Comparison of ENCODE assay signal across 8 cellular contexts in the genomic region with DNA sequence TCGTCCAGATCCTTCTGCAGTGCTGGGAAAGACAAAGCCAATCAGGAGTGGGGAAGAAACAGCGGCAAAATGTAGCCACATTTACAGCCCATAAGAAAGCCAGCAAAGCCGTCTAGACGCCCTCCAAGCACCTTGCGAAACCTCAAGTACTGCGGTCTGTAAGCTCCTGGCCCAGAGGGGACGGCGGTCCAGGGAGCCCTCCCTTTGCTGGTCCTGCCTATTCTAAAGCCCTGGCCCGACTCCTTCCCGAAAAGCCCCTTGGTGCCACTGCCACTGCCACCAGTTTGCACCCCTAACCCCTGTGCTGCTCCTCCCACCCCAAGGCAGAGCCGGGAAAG. TPM values are rescaled to one million over a fixed set of nuclear protein-coding genes. Genes with fewer than 3 reads are reported as not detected.
DNase-seq lines count a peak whose midpoint lies in the region; ATAC-seq, FAIRE-seq and TF ChIP-seq lines count a peak whose summit lies in the region.

No MANE protein-coding gene starts in this region.

- no peak overlapping the region for H3K27ac Mint-ChIP-seq in Calu3 (ENCODE audit: unreplicated experiment)

- no peaks in the 10 kb centered on the region for H3K9me1 ChIP-seq in endothelial cell of umbilical vein (replicated peaks; ENCODE audit: control insufficient read depth, extremely low read depth, insufficient read depth, low read length)

- intact Hi-C loops in Calu3 (cut with micrococcal nuclease; ENCODE audit: unreplicated experiment) (no loop called here), endothelial cell of umbilical vein (cut with micrococcal nuclease) (no loop called here), head of caudate nucleus (cut with DNase I) (no loop called here)

- H3K4me1 Mint-ChIP-seq in Calu3 (ENCODE audit: low read depth, unreplicated experiment), result no peaks in the 10 kb centered on the region

- no peaks in the 10 kb centered on the region; the same call in 1 of the 2 replicates for H3K4me1 ChIP-seq in OCI-LY3 (ENCODE audit: low read length)
- peaks cover 7% of the 10 kb centered on the region for H3K4me1 ChIP-seq in endothelial cell of umbilical vein (ENCODE audit: control insufficient read depth, extremely low read depth, insufficient read depth, low read length)
- peaks cover 0 to 5% of the 10 kb centered on the region in 2 donors for H3K4me1 ChIP-seq in neuronal stem cell (ENCODE audit: control insufficient read depth in 2 of 2, insufficient read depth in 1 of 2, low read depth in 1 of 2, low read length in 2 of 2)

- no peaks in the 10 kb centered on the region for H3K9me3 Mint-ChIP-seq in Calu3 (ENCODE audit: low read depth, unreplicated experiment)

- no peaks in the 10 kb centered on the region for H3K27me3 Mint-ChIP-seq in Calu3 (ENCODE audit: unreplicated experiment)

- no peak overlapping the region for H3K18ac ChIP-seq in neuronal stem cell (ENCODE audit: low read length)

- peak overlapping the region; percentile 76 for H3K4me3 Mint-ChIP-seq in Calu3 (ENCODE audit: low read depth, unreplicated experiment)

- H3K9ac ChIP-seq in OCI-LY3 (ENCODE audit: low read length), result peak overlapping the region; percentile 89
- peak overlapping the region; percentile 49 for H3K9ac ChIP-seq in endothelial cell of umbilical vein (replicated peaks; ENCODE audit: extremely low read depth, insufficient read depth, low read length)
- peak overlapping the region; percentile 94 for H3K9ac ChIP-seq in neuronal stem cell (ENCODE audit: low read depth, low read length, poor library complexity)

- H3K23ac ChIP-seq in neuronal stem cell (ENCODE audit: low read depth, low read length, poor library complexity), result peak overlapping the region; percentile 87

- no CpG with 5 or more reads among the region's 11 CpGs for WGBS in neuronal stem cell (ENCODE audit: extremely low coverage in 2 of 2, insufficient read length in 2 of 2, insufficient replicate concordance in 1 of 2), 2 donors

- 0 out of 2 replicates have a peak overlapping the region, but pooled peaks have one; percentile 24 for H3K27ac ChIP-seq in OCI-LY3 (ENCODE audit: low read length)
- no peak overlapping the region for H3K27ac ChIP-seq in endothelial cell of umbilical vein (ENCODE audit: insufficient read depth, low read depth, low read length)
- no peak overlapping the region for H3K27ac ChIP-seq in neuronal stem cell (replicated peaks; ENCODE audit: low read length)

- H3K79me2 ChIP-seq in OCI-LY3 (ENCODE audit: low read length), result peaks cover 26% of the 10 kb centered on the region
- peaks cover 16% of the 10 kb centered on the region for H3K79me2 ChIP-seq in endothelial cell of umbilical vein (ENCODE audit: control insufficient read depth, insufficient read depth, low read length)

- BruUV-seq in Calu3 (replicated peaks; lab: Mats Ljungman, UMichigan) (no TSS peak), endothelial cell of umbilical vein (replicated peaks; lab: Mats Ljungman, UMichigan) (no TSS peak)

- FAIRE-seq in endothelial cell of umbilical vein (lab: Jason Lieb, UNC), result no peak

- H3K36me3 ChIP-seq in OCI-LY3 (replicated peaks; ENCODE audit: low read depth, low read length), result peaks cover 24% of the 10 kb centered on the region
- peaks cover 10 to 29% of the 10 kb centered on the region in 2 experiments for H3K36me3 ChIP-seq in endothelial cell of umbilical vein (ENCODE audit: control insufficient read depth in 2 of 2, extremely low read depth in 1 of 2, insufficient read depth in 2 of 2, low read length in 2 of 2)
- H3K36me3 ChIP-seq in neuronal stem cell (replicated peaks in 1 of 2; ENCODE audit: control insufficient read depth in 2 of 2, insufficient read depth in 2 of 2, low read length in 2 of 2), result peaks cover 27 to 55% of the 10 kb centered on the region in 2 donors

- DNase-seq in Calu3, result no peak
- no peak for DNase-seq in endothelial cell of umbilical vein (ENCODE audit: low read depth, low spot score)
- DNase-seq in neuronal stem cell (ENCODE audit: low spot score), result no peak
- no peak for DNase-seq in activated CD4-positive, CD25-positive, alpha-beta regulatory T cell treated with anti-CD3 and anti-CD28 coated beads, Interleukin-2, amount 50 U/mL, for 72 hours
- DNase-seq in head of caudate nucleus, result no peak
- DNase-seq in COLO829 (ENCODE audit: low spot score), result no peak

- H3K4ac ChIP-seq in neuronal stem cell (ENCODE audit: low read length), result no peak overlapping the region

- H4K91ac ChIP-seq in neuronal stem cell (ENCODE audit: low read depth, low read length, poor library complexity), result no peak overlapping the region

- H2BK15ac ChIP-seq in neuronal stem cell (ENCODE audit: low read length), result no peak overlapping the region

- CTCF ChIA-PET in Calu3 (lab: Charles Lee), result no interaction called here
- CTCF ChIA-PET in endothelial cell of umbilical vein (lab: Charles Lee), result no interaction called here

- H3K27me3 ChIP-seq in OCI-LY3 (ENCODE audit: low read depth, low read length) (no peaks in the 10 kb centered on the region), endothelial cell of umbilical vein (ENCODE audit: control insufficient read depth in 2 of 2, insufficient read depth in 2 of 2, low read length in 2 of 2) (no peaks in the 10 kb centered on the region), neuronal stem cell (ENCODE audit: control insufficient read depth in 3 of 3, insufficient read depth in 3 of 3, low read depth in 1 of 3, low read length in 3 of 3) (no peaks in the 10 kb centered on the region)

- H3K4me3 ChIP-seq in OCI-LY3 (ENCODE audit: low read length), result peak overlapping the region; percentile 93
- H3K4me3 ChIP-seq in endothelial cell of umbilical vein (replicated peaks in 1 of 3; ENCODE audit: insufficient read depth in 1 of 3, low read depth in 1 of 3, low read length in 3 of 3), result peak overlapping the region; percentile 22 to 74 (median 26)
- H3K4me3 ChIP-seq in neuronal stem cell (ENCODE audit: low read length in 2 of 2), result peak overlapping the region; percentile 81 to 97

- no peak overlapping the region for H2BK120ac ChIP-seq in neuronal stem cell (ENCODE audit: low read depth, low read length)

- H3K14ac ChIP-seq in neuronal stem cell (ENCODE audit: low read length), result peak overlapping the region; percentile 75

- no peak for ATAC-seq in GM21390 (IDR thresholded peaks at IDR 0.05; ENCODE audit: unreplicated experiment)

- H3K36me3 Mint-ChIP-seq in Calu3 (ENCODE audit: insufficient read depth, unreplicated experiment), result peaks cover 36% of the 10 kb centered on the region

- POLR2A ChIA-PET in endothelial cell of umbilical vein (lab: Charles Lee), result no interaction called here

- no peak overlapping the region for H2AK5ac ChIP-seq in neuronal stem cell (ENCODE audit: low read depth, low read length)

- H3K79me1 ChIP-seq in neuronal stem cell (ENCODE audit: low read depth, low read length), result peaks cover 5% of the 10 kb centered on the region

- TF ChIP-seq CTCF in Calu3 (IDR thresholded peaks at IDR 0.05; ENCODE audit: unreplicated experiment) (no peak), OCI-LY3 (IDR thresholded peaks at IDR 0.05; ENCODE audit: low read depth, low read length) (no peak), endothelial cell of umbilical vein (IDR thresholded peaks at IDR 0.05; ENCODE audit: extremely low read depth in 1 of 2, insufficient read depth in 1 of 2, low read depth in 1 of 2, low read length in 2 of 2) (no peak)

- no peak overlapping the region for H2AFZ ChIP-seq in OCI-LY3 (ENCODE audit: low read depth, low read length)
- no peak overlapping the region for H2AFZ ChIP-seq in endothelial cell of umbilical vein (ENCODE audit: low read depth, low read length)
- H2AFZ ChIP-seq in neuronal stem cell (ENCODE audit: low read length), result peak overlapping the region; percentile 64

- no peak overlapping the region for H4K8ac ChIP-seq in neuronal stem cell (ENCODE audit: low read depth, low read length)

- no peak overlapping the region for H2BK12ac ChIP-seq in neuronal stem cell (ENCODE audit: low read length)

- peak overlapping the region; percentile 99 for H3K4me2 ChIP-seq in OCI-LY3 (ENCODE audit: low read length)
- peak overlapping the region; percentile 60 for H3K4me2 ChIP-seq in endothelial cell of umbilical vein (ENCODE audit: insufficient read depth, low read length)
- H3K4me2 ChIP-seq in neuronal stem cell (ENCODE audit: insufficient read depth, low read length, poor library complexity, severe bottlenecking), result peak overlapping the region; percentile 89

- no peak overlapping the region for H2BK5ac ChIP-seq in neuronal stem cell (ENCODE audit: low read length)

- TF ChIP-seq POLR2A in endothelial cell of umbilical vein (IDR thresholded peaks at IDR 0.05; ENCODE audit: low read depth, low read length), result no peak

- H3K9me3 ChIP-seq in OCI-LY3 (ENCODE audit: insufficient read depth, low read length), result no peaks in the 10 kb centered on the region
- no peaks in the 10 kb centered on the region for H3K9me3 ChIP-seq in endothelial cell of umbilical vein (replicated peaks; ENCODE audit: control insufficient read depth, insufficient read depth, low read length)
- H3K9me3 ChIP-seq in neuronal stem cell (replicated peaks in 1 of 2; ENCODE audit: control insufficient read depth in 2 of 2, insufficient read depth in 1 of 2, low read depth in 1 of 2, low read length in 2 of 2), result no peaks in the 10 kb centered on the region

- no peaks in the 10 kb centered on the region for H4K20me1 ChIP-seq in OCI-LY3 (ENCODE audit: insufficient read depth, low read length)
- no peaks in the 10 kb centered on the region for H4K20me1 ChIP-seq in endothelial cell of umbilical vein (replicated peaks; ENCODE audit: control insufficient read depth, extremely low read depth, insufficient read depth, low read length)

- dilution Hi-C loops in endothelial cell of umbilical vein (cut with MboI; ENCODE audit: extremely low pct_ligation_motif_present, low sequenced_read_pairs), result no loop called here

RNA-seq across cellular contexts. Expression of a gene that starts 1.1 kb away (rescaled TPM):
- total RNA-seq in Calu3 (2022) (34.2 and 36.3 TPM in 2 replicates), endothelial cell of umbilical vein (56.6 and 57.8 TPM in 2 replicates)
- polyA plus RNA-seq in endothelial cell of umbilical vein, result 89.8 and 93.5 TPM in 2 replicates
- polyA plus RNA-seq in endothelial cell of umbilical vein (2011; cell fraction: cytosol; rRNA removed), result 98.7 and 102 TPM in 2 replicates
- polyA plus RNA-seq in endothelial cell of umbilical vein (2011; cell fraction: nucleus; rRNA removed), result 39.3 and 52.0 TPM in 2 replicates
- 60.4 and 79.6 TPM in 2 replicates for polyA plus RNA-seq in endothelial cell of umbilical vein (2012)
- 69.7 and 73.8 TPM in 2 replicates for polyA minus RNA-seq in endothelial cell of umbilical vein
- 34.3 TPM for polyA minus RNA-seq in endothelial cell of umbilical vein (2011; cell fraction: cytosol; rRNA and poly(A)+ RNA removed)
- 22.5 and 28.8 TPM in 2 replicates for polyA minus RNA-seq in endothelial cell of umbilical vein (2011; cell fraction: nucleus; rRNA and poly(A)+ RNA removed)
- polyA plus RNA-seq in neuronal stem cell (2013, experiment 1 of 2), result 28.2 TPM
- 27.2 TPM for polyA plus RNA-seq in neuronal stem cell (2013, experiment 2 of 2)

RNA-seq across cellular contexts. Expression of a gene that starts 12.3 kb away (rescaled TPM):
- total RNA-seq in Calu3 (2022) (24.5 and 26.2 TPM in 2 replicates), endothelial cell of umbilical vein (34.6 and 34.7 TPM in 2 replicates)
- 11.4 and 17.9 TPM in 2 replicates for polyA plus RNA-seq in endothelial cell of umbilical vein
- 31.5 and 33.7 TPM in 2 replicates for polyA plus RNA-seq in endothelial cell of umbilical vein (2011; cell fraction: cytosol; rRNA removed)
- 6.7 and 11.3 TPM in 2 replicates for polyA plus RNA-seq in endothelial cell of umbilical vein (2011; cell fraction: nucleus; rRNA removed)
- polyA plus RNA-seq in endothelial cell of umbilical vein (2012), result 48.3 and 61.7 TPM in 2 replicates
- 6.3 and 6.5 TPM in 2 replicates for polyA minus RNA-seq in endothelial cell of umbilical vein
- 20.5 TPM for polyA minus RNA-seq in endothelial cell of umbilical vein (2011; cell fraction: cytosol; rRNA and poly(A)+ RNA removed)
- 3.9 and 4.8 TPM in 2 replicates for polyA minus RNA-seq in endothelial cell of umbilical vein (2011; cell fraction: nucleus; rRNA and poly(A)+ RNA removed)
- polyA plus RNA-seq in neuronal stem cell (2013, experiment 1 of 2), result 37.6 TPM
- 36.0 TPM for polyA plus RNA-seq in neuronal stem cell (2013, experiment 2 of 2)

RNA-seq across cellular contexts. Expression of a gene that starts 12.5 kb away (rescaled TPM):
- total RNA-seq in Calu3 (2022) (11.3 and 14.9 TPM in 2 replicates), endothelial cell of umbilical vein (13.4 and 17.4 TPM in 2 replicates)
- polyA plus RNA-seq in endothelial cell of umbilical vein, result 25.9 and 30.1 TPM in 2 replicates
- polyA plus RNA-seq in endothelial cell of umbilical vein (2011; cell fraction: cytosol; rRNA removed), result 8.7 and 14.4 TPM in 2 replicates
- polyA plus RNA-seq in endothelial cell of umbilical vein (2011; cell fraction: nucleus; rRNA removed), result 62.5 and 71.0 TPM in 2 replicates
- polyA plus RNA-seq in endothelial cell of umbilical vein (2012), result 9.7 and 15.3 TPM in 2 replicates
- 17.3 and 21.8 TPM in 2 replicates for polyA minus RNA-seq in endothelial cell of umbilical vein
- 11.5 TPM for polyA minus RNA-seq in endothelial cell of umbilical vein (2011; cell fraction: cytosol; rRNA and poly(A)+ RNA removed)
- 9.6 and 16.5 TPM in 2 replicates for polyA minus RNA-seq in endothelial cell of umbilical vein (2011; cell fraction: nucleus; rRNA and poly(A)+ RNA removed)
- 11.8 TPM for polyA plus RNA-seq in neuronal stem cell (2013, experiment 1 of 2)
- 10.9 TPM for polyA plus RNA-seq in neuronal stem cell (2013, experiment 2 of 2)

RNA-seq across cellular contexts. Expression of a gene that starts 19.8 kb away (rescaled TPM):
- total RNA-seq in Calu3 (2022), result 20.9 and 28.3 TPM in 2 replicates
- 23.1 and 29.5 TPM in 2 replicates for total RNA-seq in endothelial cell of umbilical vein
- 25.2 and 27.0 TPM in 2 replicates for polyA plus RNA-seq in endothelial cell of umbilical vein
- 22.4 and 22.6 TPM in 2 replicates for polyA plus RNA-seq in endothelial cell of umbilical vein (2011; cell fraction: cytosol; rRNA removed)
- polyA plus RNA-seq in endothelial cell of umbilical vein (2011; cell fraction: nucleus; rRNA removed), result 17.9 and 18.6 TPM in 2 replicates
- polyA plus RNA-seq in endothelial cell of umbilical vein (2012), result 25.9 and 29.9 TPM in 2 replicates
- 23.0 and 27.1 TPM in 2 replicates for polyA minus RNA-seq in endothelial cell of umbilical vein
- 19.9 TPM for polyA minus RNA-seq in endothelial cell of umbilical vein (2011; cell fraction: cytosol; rRNA and poly(A)+ RNA removed)
- 7.2 and 9.2 TPM in 2 replicates for polyA minus RNA-seq in endothelial cell of umbilical vein (2011; cell fraction: nucleus; rRNA and poly(A)+ RNA removed)
- polyA plus RNA-seq in neuronal stem cell (2013, experiment 1 of 2), result 7.8 TPM
- 9.0 TPM for polyA plus RNA-seq in neuronal stem cell (2013, experiment 2 of 2)

Comparison
In these comparisons a context has a peak if more than half of its experiments do, and no peak if none do; other contexts are left out.
1. H3K4me3 ChIP-seq: peak in every context shown above with its lines; median percentile 93 in OCI-LY3; 89 in neuronal stem cell; 26 in endothelial cell of umbilical vein.